2 cellular contexts compared by ENCODE assay signal in the genomic region with DNA sequence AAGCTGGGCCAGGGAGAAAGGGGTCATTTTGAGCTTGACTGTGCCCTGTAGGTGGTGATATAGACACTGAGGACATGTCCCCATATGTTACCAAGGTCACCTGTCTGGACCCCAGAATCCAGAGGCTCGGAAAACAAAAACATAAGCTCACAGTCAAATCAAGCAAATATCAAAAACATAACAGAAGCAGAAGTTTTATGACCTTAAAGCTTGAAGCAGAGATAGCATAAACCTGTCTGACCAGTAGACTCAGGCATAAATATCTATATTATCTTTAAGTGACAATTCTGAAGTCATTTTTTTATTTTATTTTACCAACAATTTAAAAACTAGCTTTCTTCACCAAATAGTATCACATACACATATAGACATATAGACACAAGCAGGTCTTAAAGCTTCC.
TF ChIP-seq lines count a peak whose summit lies in the region.

No MANE protein-coding gene starts in this region.

TF ChIP-seq in HepG2, 621 proteins besides CTCF, POLR2A, EP300 and RAD21:
- TF ChIP-seq MTA1 (CRISPR knock-in tag; IDR thresholded peaks at IDR 0.05; ENCODE audit: borderline replicate concordance): no peak
- no peak for TF ChIP-seq ZNF850 (CRISPR knock-in tag; conservative IDR thresholded peaks at IDR 0.05)
- TF ChIP-seq RNF2 (conservative IDR thresholded peaks at IDR 0.05; ENCODE audit: low read depth): no peak
- TF ChIP-seq STAG1 (CRISPR knock-in tag; IDR thresholded peaks at IDR 0.05): peak; percentile 20; the same call in 1 of the 2 replicates
- no peak for TF ChIP-seq SP1 (IDR thresholded peaks at IDR 0.05)
- TF ChIP-seq SP1 (CRISPR knock-in tag; IDR thresholded peaks at IDR 0.05): no peak
TF ChIP-seq in HepG2: peak in this region for 1.

TF ChIP-seq in HEK293, 187 proteins besides CTCF, POLR2A, EP300 and RAD21:
- TF ChIP-seq, protein P1, sequence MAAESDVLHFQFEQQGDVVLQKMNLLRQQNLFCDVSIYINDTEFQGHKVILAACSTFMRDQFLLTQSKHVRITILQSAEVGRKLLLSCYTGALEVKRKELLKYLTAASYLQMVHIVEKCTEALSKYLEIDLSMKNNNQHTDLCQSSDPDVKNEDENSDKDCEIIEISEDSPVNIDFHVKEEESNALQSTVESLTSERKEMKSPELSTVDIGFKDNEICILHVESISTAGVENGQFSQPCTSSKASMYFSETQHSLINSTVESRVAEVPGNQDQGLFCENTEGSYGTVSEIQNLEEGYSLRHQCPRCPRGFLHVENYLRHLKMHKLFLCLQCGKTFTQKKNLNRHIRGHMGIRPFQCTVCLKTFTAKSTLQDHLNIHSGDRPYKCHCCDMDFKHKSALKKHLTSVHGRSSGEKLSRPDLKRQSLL (tag by site-specific recombination; IDR thresholded peaks at IDR 0.05): no peak
- TF ChIP-seq ZBTB21 (tag by site-specific recombination; IDR thresholded peaks at IDR 0.05) (no peak), ZNF510 (tag by site-specific recombination; IDR thresholded peaks at IDR 0.05; ENCODE audit: insufficient replicate concordance) (no peak), ZSCAN30 (tag by site-specific recombination; IDR thresholded peaks at IDR 0.05) (no peak), TRIM28 (IDR thresholded peaks at IDR 0.05; ENCODE audit: borderline replicate concordance, low read length) (peak; percentile 93; the same call in 1 of the 2 replicates), SETDB1 (IDR thresholded peaks at IDR 0.05; ENCODE audit: insufficient read length, low read length) (peak; percentile 88), ZNF654 (tag by site-specific recombination; IDR thresholded peaks at IDR 0.05; ENCODE audit: low read depth) (no peak), ZNF416 (tag by site-specific recombination; IDR thresholded peaks at IDR 0.05) (no peak), ZNF561 (tag by site-specific recombination; IDR thresholded peaks at IDR 0.05; ENCODE audit: borderline replicate concordance) (no peak), SP3 (tag by site-specific recombination; IDR thresholded peaks at IDR 0.05) (no peak)
- TF ChIP-seq, protein P2, sequence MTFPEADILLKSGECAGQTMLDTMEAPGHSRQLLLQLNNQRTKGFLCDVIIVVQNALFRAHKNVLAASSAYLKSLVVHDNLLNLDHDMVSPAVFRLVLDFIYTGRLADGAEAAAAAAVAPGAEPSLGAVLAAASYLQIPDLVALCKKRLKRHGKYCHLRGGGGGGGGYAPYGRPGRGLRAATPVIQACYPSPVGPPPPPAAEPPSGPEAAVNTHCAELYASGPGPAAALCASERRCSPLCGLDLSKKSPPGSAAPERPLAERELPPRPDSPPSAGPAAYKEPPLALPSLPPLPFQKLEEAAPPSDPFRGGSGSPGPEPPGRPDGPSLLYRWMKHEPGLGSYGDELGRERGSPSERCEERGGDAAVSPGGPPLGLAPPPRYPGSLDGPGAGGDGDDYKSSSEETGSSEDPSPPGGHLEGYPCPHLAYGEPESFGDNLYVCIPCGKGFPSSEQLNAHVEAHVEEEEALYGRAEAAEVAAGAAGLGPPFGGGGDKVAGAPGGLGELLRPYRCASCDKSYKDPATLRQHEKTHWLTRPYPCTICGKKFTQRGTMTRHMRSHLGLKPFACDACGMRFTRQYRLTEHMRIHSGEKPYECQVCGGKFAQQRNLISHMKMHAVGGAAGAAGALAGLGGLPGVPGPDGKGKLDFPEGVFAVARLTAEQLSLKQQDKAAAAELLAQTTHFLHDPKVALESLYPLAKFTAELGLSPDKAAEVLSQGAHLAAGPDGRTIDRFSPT (tag by site-specific recombination; IDR thresholded peaks at IDR 0.05): no peak
